ENCODE assay signal across 8 cellular contexts in the genomic region with DNA sequence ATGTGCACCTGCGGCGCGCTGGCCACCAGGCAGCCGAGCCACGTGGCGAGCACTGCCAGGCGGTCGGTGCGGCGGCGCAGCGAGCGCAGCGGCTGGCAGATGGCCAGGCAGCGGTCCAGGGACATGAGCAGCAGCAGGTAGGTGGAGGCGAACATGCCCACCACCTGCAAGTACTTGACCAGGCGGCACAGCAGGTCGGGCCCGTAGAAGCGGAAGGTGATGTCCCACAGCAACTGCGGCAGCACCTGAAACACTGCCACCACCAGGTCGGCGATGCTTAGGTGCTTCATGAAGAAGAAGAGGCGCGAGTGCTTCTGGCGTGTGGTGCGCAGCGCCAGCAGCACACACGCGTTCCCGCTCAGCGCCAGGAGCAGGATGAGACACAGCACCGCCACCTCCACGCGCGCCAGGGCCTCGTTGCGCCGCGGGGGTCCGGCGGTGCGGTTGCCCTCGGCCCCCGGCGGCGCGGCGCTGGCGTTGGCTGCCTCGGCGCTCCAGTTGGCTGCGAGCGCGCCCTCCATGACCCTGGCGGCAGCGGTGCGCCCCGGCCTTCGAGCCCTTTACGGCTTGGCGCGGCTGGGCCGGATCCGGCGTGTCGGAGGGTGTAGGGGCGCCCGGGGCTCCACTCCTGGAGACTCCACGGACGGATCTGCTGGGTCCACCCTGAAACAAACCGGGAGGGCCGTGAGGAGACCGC. TPM values are rescaled to one million over a fixed set of nuclear protein-coding genes. Genes with fewer than 3 reads are reported as not detected.
DNase-seq lines count a peak whose midpoint lies in the region; ATAC-seq and TF ChIP-seq lines count a peak whose summit lies in the region.

No MANE protein-coding gene starts in this region.

- CTCF ChIA-PET in activated CD4-positive, alpha-beta memory T cell treated with anti-CD3 and anti-CD28 coated beads for 36 hours (lab: Charles Lee), result interaction anchor here (0.9 kb wide), 1 partner anchor 10 kb away, joined by 3 read pairs; no protein-coding TSS in a partner anchor

- ATAC-seq in HG03159 (IDR thresholded peaks at IDR 0.05; ENCODE audit: unreplicated experiment) (peak; percentile 54), thoracic aorta (ENCODE audit: insufficient number of reproducible peaks, low FRiP score, low read depth) (no peak)

- H3K4me1 ChIP-seq in iPS-18a (ENCODE audit: control insufficient read depth, low read depth, low read length), result peaks cover 14% of the 10 kb centered on the region
- peaks cover 8 to 29% of the 10 kb centered on the region in 2 donors for H3K4me1 ChIP-seq in thoracic aorta (ENCODE audit: control insufficient read depth in 1 of 2, low read depth in 2 of 2)
- no peaks in the 10 kb centered on the region for H3K4me1 ChIP-seq in SJCRH30

- H3K27ac ChIP-seq in iPS-18a (ENCODE audit: low read length) (no peak overlapping the region), thoracic aorta (no peak overlapping the region), SJCRH30 (no peak overlapping the region)

- POLR2A ChIA-PET in activated CD4-positive, alpha-beta memory T cell treated with anti-CD3 and anti-CD28 coated beads for 36 hours (lab: Charles Lee), result no interaction called here

- H3K36me3 Mint-ChIP-seq in activated CD4-positive, alpha-beta memory T cell treated with anti-CD3 and anti-CD28 coated beads for 36 hours, result no peaks in the 10 kb centered on the region

- H3K9me3 Mint-ChIP-seq in activated CD4-positive, alpha-beta memory T cell treated with anti-CD3 and anti-CD28 coated beads for 36 hours, result no peaks in the 10 kb centered on the region

- peak; percentile 46 for TF ChIP-seq POLR2A in GM19099 (IDR thresholded peaks at IDR 0.05; ENCODE audit: extremely low read depth, insufficient read length, low read depth)

- no peaks in the 10 kb centered on the region for H3K9me3 ChIP-seq in iPS-18a (ENCODE audit: control insufficient read depth, low read depth, low read length)
- no peaks in the 10 kb centered on the region for H3K9me3 ChIP-seq in thoracic aorta
- 0 out of 2 replicates have a peak, but pooled peaks cover 3% of the 10 kb centered on the region for H3K9me3 ChIP-seq in SJCRH30 (replicated peaks)

- H3K4me1 Mint-ChIP-seq in activated CD4-positive, alpha-beta memory T cell treated with anti-CD3 and anti-CD28 coated beads for 36 hours (ENCODE audit: low read depth), result peaks cover 15% of the 10 kb centered on the region

- no peak overlapping the region for H3K27ac Mint-ChIP-seq in activated CD4-positive, alpha-beta memory T cell treated with anti-CD3 and anti-CD28 coated beads for 36 hours

- no peak overlapping the region for H3K4me3 Mint-ChIP-seq in activated CD4-positive, alpha-beta memory T cell treated with anti-CD3 and anti-CD28 coated beads for 36 hours

- H3K36me3 ChIP-seq in iPS-18a (ENCODE audit: control insufficient read depth, low read depth, low read length), result no peaks in the 10 kb centered on the region
- no peaks in the 10 kb centered on the region for H3K36me3 ChIP-seq in thoracic aorta
- no peaks in the 10 kb centered on the region for H3K36me3 ChIP-seq in SJCRH30

- no peak for TF ChIP-seq CTCF in thoracic aorta (IDR thresholded peaks at IDR 0.05)

- intact Hi-C loops in activated CD4-positive, alpha-beta memory T cell treated with anti-CD3 and anti-CD28 coated beads for 36 hours (cut with micrococcal nuclease), result loop anchor here (5.0 kb wide), 2 partner anchors 194 to 534 kb away; partner anchors contain the start of gene RAD18

- H3K27me3 Mint-ChIP-seq in activated CD4-positive, alpha-beta memory T cell treated with anti-CD3 and anti-CD28 coated beads for 36 hours, result peaks cover 30% of the 10 kb centered on the region

- DNase-seq in DMS153 (lab: John Stamatoyannopoulos, UW), result peak; percentile 60
- peak; percentile 35 for DNase-seq in activated CD4-positive, alpha-beta memory T cell treated with anti-CD3 and anti-CD28 coated beads for 36 hours
- DNase-seq in thoracic aorta (ENCODE audit: low spot score), result no peak
- no peak for DNase-seq in SJCRH30
- DNase-seq in NCI-H187 treated with DMSO at 0.1 percent for 48 hours (lab: John Stamatoyannopoulos, UW), result no peak

- H3K4me3 ChIP-seq in iPS-18a (ENCODE audit: low read length) (peak overlapping the region; percentile 44), thoracic aorta (peak overlapping the region; percentile 69), SJCRH30 (no peak overlapping the region)

- H3K9ac ChIP-seq in iPS-18a (ENCODE audit: low read length), result no peak overlapping the region

- H3K27me3 ChIP-seq in iPS-18a (ENCODE audit: control insufficient read depth, insufficient read depth, low read length) (peaks cover 47% of the 10 kb centered on the region), thoracic aorta (replicated peaks; ENCODE audit: insufficient read depth) (no peaks in the 10 kb centered on the region), SJCRH30 (no peaks in the 10 kb centered on the region)

RNA-seq across cellular contexts. Expression of gene OXTR, which starts 1.6 kb away (rescaled TPM):
- 1 to 10 TPM in 1 of 2 experiments, under 1 TPM in 1; 0.64 to 1.1 TPM for total RNA-seq in activated CD4-positive, alpha-beta memory T cell treated with anti-CD3 and anti-CD28 coated beads for 36 hours
- total RNA-seq in thoracic aorta, result 10 to 100 TPM in 1 of 2 donors, 1 to 10 TPM in 1; 2.3 to 55.1 TPM
- total RNA-seq in SJCRH30 (2014; rRNA removed; shearing (Covaris generic)), result 1.1 and 1.7 TPM in 2 replicates

RNA-seq across cellular contexts. Expression of gene CAV3, which starts 34.2 kb away (rescaled TPM):
- total RNA-seq in activated CD4-positive, alpha-beta memory T cell treated with anti-CD3 and anti-CD28 coated beads for 36 hours, result not detected
- total RNA-seq in thoracic aorta, result not detected
- total RNA-seq in SJCRH30 (2014; rRNA removed; shearing (Covaris generic)), result 21.9 and 24.1 TPM in 2 replicates

Comparison
In these comparisons a context has a peak if more than half of its experiments do, and no peak if none do; other contexts are left out.
1. DNase-seq: peak in DMS153 (single experiment) and activated CD4-positive, alpha-beta memory T cell treated with anti-CD3 and anti-CD28 coated beads for 36 hours (single experiment); none in thoracic aorta (single experiment), SJCRH30 (0 of 2) and NCI-H187 treated with DMSO at 0.1 percent for 48 hours (single experiment).
2. RNA of gene CAV3, which starts 34.2 kb away (total RNA-seq): 21.9 to 24.1 TPM in SJCRH30; not detected in activated CD4-positive, alpha-beta memory T cell treated with anti-CD3 and anti-CD28 coated beads for 36 hours and not detected in thoracic aorta; every median in the first group is over 10 times any median in the second.